8 cellular contexts compared by ENCODE assay signal in genomic region chr6:73520688-73521350, GRCh38. TPM values are rescaled to one million over a fixed set of nuclear protein-coding genes. Genes with fewer than 3 reads are reported as not detected.
DNase-seq lines count a peak whose midpoint lies in the region; ATAC-seq, FAIRE-seq and TF ChIP-seq lines count a peak whose summit lies in the region.

TSS of gene EEF1A1 (minus strand) at chr6:73521032. CDS start at chr6:73520026, 1,006 bp downstream.

- WGBS in pancreas, 2 donors: 0 to 1% methylated on average over 53 of the region's 53 CpGs

- no peak for TF ChIP-seq CTCF in GM10266 (IDR thresholded peaks at IDR 0.05; ENCODE audit: control insufficient read depth, insufficient read depth, low read depth, missing control alignments)
- no peak for TF ChIP-seq CTCF in pancreas (IDR thresholded peaks at IDR 0.05)
- no peak for TF ChIP-seq CTCF in tibial artery (IDR thresholded peaks at IDR 0.05)

- H3K27me3 ChIP-seq in pancreas (no peaks in the 10 kb centered on the region), tibial artery (no peaks in the 10 kb centered on the region)

- H3K36me3 ChIP-seq in pancreas: peaks cover 5 to 29% (median 11%) of the 10 kb centered on the region in 3 donors
- H3K36me3 ChIP-seq in tibial artery: peaks cover 35 to 38% (median 36%) of the 10 kb centered on the region in 3 donors

- DNase-seq in GM10266 (ENCODE audit: extremely low spot score): peak; percentile 94
- DNase-seq in NCI-H128 (lab: John Stamatoyannopoulos, UW; ENCODE audit: unreplicated experiment): peak; percentile 99
- DNase-seq in SW 1271 (lab: John Stamatoyannopoulos, UW): peak; percentile 98 to 99
- peak; percentile 100 for DNase-seq in activated naive CD8-positive, alpha-beta T cell treated with anti-CD3 and anti-CD28 coated beads, Interleukin-2, amount 50 U/mL, for 16 hours (ENCODE audit: low read depth, low spot score)
- DNase-seq in Right ventricle myocardium inferior (ENCODE audit: missing footprints): peak; percentile 98
- peak; percentile 96 to 100 (median 100) for DNase-seq in pancreas
- DNase-seq in tibial artery: peak; percentile 99 to 100

- intact Hi-C loops in Right ventricle myocardium inferior (cut with DNase I) (loop anchor here (2.0 to 5.0 kb wide), 3 partner anchors 46 to 131 kb away; partner anchors contain the start of gene SLC17A5), pancreas (cut with DNase I) (loop anchor here in 1 of 3 donors (10.0 kb wide), 1 partner anchor 64 kb away; no protein-coding TSS in a partner anchor), tibial artery (cut with DNase I; ENCODE audit: low total_unique reads) (loop anchor here (2.0 kb wide), 1 partner anchor 60 kb away; no protein-coding TSS in a partner anchor)

- H3K4me1 ChIP-seq in pancreas: peaks cover 9 to 26% (median 15%) of the 10 kb centered on the region in 3 donors
- H3K4me1 ChIP-seq in tibial artery: peaks cover 0 to 62% (median 35%) of the 10 kb centered on the region in 4 donors

- peak; percentile 13 for FAIRE-seq in pancreas (lab: Jason Lieb, UNC)

- peak; percentile 72 for ATAC-seq in HG02642 (IDR thresholded peaks at IDR 0.05; ENCODE audit: poor library complexity, unreplicated experiment)
- peak; percentile 93 for ATAC-seq in Right ventricle myocardium inferior
- peak; percentile 83 to 89 (median 84) for ATAC-seq in pancreas

- H3K27ac ChIP-seq in pancreas (peak within 1 kb of the TSS; percentile 98 to 99 (median 98)), tibial artery (peak within 1 kb of the TSS; percentile 97 to 99)

- H3K4me3 ChIP-seq in pancreas (peak within 1 kb of the TSS; percentile 64 to 85 (median 73)), tibial artery (peak within 1 kb of the TSS; percentile 82 to 88)

- H3K9me3 ChIP-seq in pancreas: no peaks in the 10 kb centered on the region
- H3K9me3 ChIP-seq in tibial artery: no peaks in the 10 kb centered on the region

RNA-seq across cellular contexts. Expression of gene EEF1A1, which starts in this region (rescaled TPM):
- total RNA-seq in Right ventricle myocardium inferior (1,647 TPM), pancreas (over 10,000 TPM in 1 of 6 donors, 1,000 to 10,000 TPM in 5; 5,266 to 10,343 (median 8,842) TPM)
- 1,000 to 10,000 TPM; 5,006 to 5,774 TPM for polyA plus RNA-seq in pancreas

Comparison
In these comparisons a context has a peak if more than half of its experiments do, and no peak if none do; other contexts are left out.
1. Peak in every context shown above with its lines: DNase-seq, ATAC-seq, H3K4me3 ChIP-seq and H3K27ac ChIP-seq.